8 cellular contexts compared by ENCODE assay signal in the genomic region with DNA sequence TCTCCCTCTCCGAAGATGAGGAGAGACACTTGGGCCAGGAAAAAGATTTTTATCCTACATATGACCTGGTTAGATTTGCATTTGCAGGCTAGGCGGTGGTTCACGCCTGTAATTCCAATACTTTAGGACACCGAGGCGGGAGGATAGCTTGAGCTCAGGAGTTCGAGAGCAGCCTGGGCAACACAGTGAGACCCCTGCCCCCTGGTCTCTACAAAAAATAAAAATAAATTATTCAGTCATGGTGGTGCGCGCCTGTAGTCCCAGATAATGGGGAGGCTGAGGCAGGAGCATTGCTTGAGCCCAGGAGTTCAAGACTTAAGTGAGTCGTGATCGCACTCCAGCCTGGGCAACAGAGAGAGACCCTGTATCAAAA. TPM values are rescaled to one million over a fixed set of nuclear protein-coding genes. Genes with fewer than 3 reads are reported as not detected.
DNase-seq lines count a peak whose midpoint lies in the region; ATAC-seq and TF ChIP-seq lines count a peak whose summit lies in the region.

No MANE protein-coding gene starts in this region.

- ATAC-seq in HCT116 (no peak), activated B cell treated with CpG ODN at 0.5 μM for 24 hours (ENCODE audit: low read depth) (no peak), HG02798 (IDR thresholded peaks at IDR 0.05; ENCODE audit: poor library complexity, unreplicated experiment) (no peak)

- TF ChIP-seq POLR2A in HCT116 (IDR thresholded peaks at IDR 0.05; ENCODE audit: borderline replicate concordance, extremely low read depth, insufficient read depth, insufficient read length), result no peak

- H3K27ac ChIP-seq in HCT116 (ENCODE audit: low read depth, low read length), result no peak overlapping the region
- H3K27ac ChIP-seq in hepatocyte, result no peak overlapping the region
- H3K27ac ChIP-seq in skin epidermis, result peak overlapping the region in 14 of 21 experiments; percentile 43 to 93 (median 83)

- H3K27me3 ChIP-seq in HCT116 (ENCODE audit: insufficient read depth, low read length) (no peaks in the 10 kb centered on the region), hepatocyte (no peaks in the 10 kb centered on the region)

- no peak for TF ChIP-seq RAD21 in HCT116 (IDR thresholded peaks at IDR 0.05; ENCODE audit: low read depth)

- intact Hi-C loops in HCT116 (cut with micrococcal nuclease) (no loop called here), activated B cell treated with CpG ODN at 0.5 μM for 24 hours (cut with micrococcal nuclease) (no loop called here)

- peak overlapping the region; percentile 89 for H3K9ac ChIP-seq in HCT116 (ENCODE audit: low read length)

- TF ChIP-seq CTCF in HCT116 (IDR thresholded peaks at IDR 0.05 in 2 of 3, conservative IDR thresholded peaks at IDR 0.05 in 1 of 3; ENCODE audit: borderline replicate concordance in 1 of 3, insufficient read depth in 1 of 3, low read depth in 2 of 3, low read length in 2 of 3) (no peak), activated B cell treated with CpG ODN at 0.5 μM for 24 hours (IDR thresholded peaks at IDR 0.05) (no peak), hepatocyte (IDR thresholded peaks at IDR 0.05; ENCODE audit: poor library complexity) (no peak)

- RAD21 ChIA-PET in HCT116 (lab: Charles Lee; ENCODE audit: low non-redundant PET in 1 of 2, low total read pairs in 2 of 2, uncharacterized antibody in 2 of 2, unreplicated experiment in 2 of 2), result interaction anchor here in 1 of 2 experiments (0.6 kb wide), 1 partner anchor 239 kb away, joined by 4 read pairs; no protein-coding TSS in a partner anchor

- DNase-seq in HCT116 (ENCODE audit: low read depth, low spot score) (no peak), activated B cell treated with CpG ODN at 0.5 μM for 24 hours (no peak), hepatocyte (ENCODE audit: low spot score) (no peak), hippocampal formation (lab: John Stamatoyannopoulos, UW) (no peak), glomerular visceral epithelial cell (ENCODE audit: extremely low spot score) (no peak)
- no peak for DNase-seq in activated CD4-positive, CD25-positive, alpha-beta regulatory T cell (lab: John Stamatoyannopoulos, UW)

- H3K79me2 ChIP-seq in HCT116 (ENCODE audit: insufficient read depth, low read length) (peaks cover 11% of the 10 kb centered on the region), hepatocyte (peaks cover 14% of the 10 kb centered on the region)

- H3K4me1 ChIP-seq in HCT116 (ENCODE audit: control insufficient read depth in 1 of 2, insufficient read depth in 2 of 2, low read length in 2 of 2) (peaks cover 3 to 13% of the 10 kb centered on the region in 2 experiments; a peak in 3 of 4 replicates), hepatocyte (ENCODE audit: insufficient read depth) (peaks cover 8% of the 10 kb centered on the region)

- H3K4me1 Mint-ChIP-seq in activated B cell treated with CpG ODN at 0.5 μM for 24 hours, result peaks cover 14% of the 10 kb centered on the region

- no peaks in the 10 kb centered on the region for H3K9me2 ChIP-seq in HCT116 (ENCODE audit: insufficient read depth)
- H3K9me2 ChIP-seq in hepatocyte (replicated peaks; ENCODE audit: insufficient read depth), result no peaks in the 10 kb centered on the region

- no peaks in the 10 kb centered on the region for H4K20me1 ChIP-seq in HCT116 (ENCODE audit: insufficient read depth)
- no peaks in the 10 kb centered on the region for H4K20me1 ChIP-seq in hepatocyte (ENCODE audit: insufficient read depth, poor library complexity, severe bottlenecking)

- POLR2A ChIA-PET in HCT116 (lab: Charles Lee) (interaction anchor here (0.7 to 1.6 kb wide), 4 partner anchors 10 to 28 kb away, joined by 3 to 7 read pairs (median 4); a partner anchor contains a TSS), activated B cell treated with CpG ODN at 0.5 μM for 24 hours (lab: Charles Lee) (interaction anchor here (0.5 to 1.7 kb wide), 7 partner anchors 11 to 175 kb away, joined by 3 to 21 read pairs (median 4); a partner anchor contains a TSS)

- no peaks in the 10 kb centered on the region for H3K9me3 Mint-ChIP-seq in activated B cell treated with CpG ODN at 0.5 μM for 24 hours

- H3K4me3 ChIP-seq in HCT116 (replicated peaks in 1 of 2; ENCODE audit: low read depth in 1 of 2, low read length in 2 of 2), result peak overlapping the region; percentile 90 to 93
- peak overlapping the region; percentile 17 for H3K4me3 ChIP-seq in hepatocyte
- H3K4me3 ChIP-seq in skin epidermis, result peak overlapping the region; percentile 59 to 86 (median 80)

- CTCF ChIA-PET in HCT116 (lab: Charles Lee), result interaction anchor here (1.8 to 4.0 kb wide), 2 partner anchors 18 to 313 kb away, joined by 4 to 31 read pairs; no protein-coding TSS in a partner anchor
- CTCF ChIA-PET in activated B cell treated with CpG ODN at 0.5 μM for 24 hours (lab: Charles Lee), result interaction anchor here (1.6 to 3.5 kb wide), 3 partner anchors 9 to 161 kb away, joined by 5 to 20 read pairs (median 5); no protein-coding TSS in a partner anchor

- peak overlapping the region; percentile 56 for H3K27ac Mint-ChIP-seq in activated B cell treated with CpG ODN at 0.5 μM for 24 hours

- H3K27me3 Mint-ChIP-seq in activated B cell treated with CpG ODN at 0.5 μM for 24 hours, result no peaks in the 10 kb centered on the region

- 80% methylated on average over 10 of the region's 10 CpGs for WGBS in hepatocyte (ENCODE audit: low lambda C conversion rate, missing lambda C conversion rate)

- peak overlapping the region; percentile 87 for H2AFZ ChIP-seq in HCT116 (ENCODE audit: low read depth, low read length, poor library complexity, severe bottlenecking)
- H2AFZ ChIP-seq in hepatocyte, result peak overlapping the region; percentile 75

- H3K36me3 Mint-ChIP-seq in activated B cell treated with CpG ODN at 0.5 μM for 24 hours (ENCODE audit: low read depth), result peaks cover 20% of the 10 kb centered on the region

- peak overlapping the region; percentile 99 for H3K4me2 ChIP-seq in HCT116 (ENCODE audit: low read length)
- H3K4me2 ChIP-seq in hepatocyte, result peak overlapping the region; percentile 92

- H3K9me3 ChIP-seq in HCT116 (ENCODE audit: control insufficient read depth in 1 of 2, insufficient read depth in 1 of 2, low read depth in 1 of 2, low read length in 2 of 2), result no peaks in the 10 kb centered on the region
- no peaks in the 10 kb centered on the region for H3K9me3 ChIP-seq in hepatocyte (ENCODE audit: low read depth)

- H3K4me3 Mint-ChIP-seq in activated B cell treated with CpG ODN at 0.5 μM for 24 hours, result peak overlapping the region; percentile 86

- H3K36me3 ChIP-seq in HCT116 (ENCODE audit: control insufficient read depth in 1 of 2, insufficient read depth in 2 of 2, low read length in 2 of 2) (peaks cover 16 to 24% of the 10 kb centered on the region in 2 experiments; a peak in 3 of 4 replicates), hepatocyte (replicated peaks; ENCODE audit: insufficient read depth, low read depth) (no peaks in the 10 kb centered on the region)

- BruUV-seq in HCT116 (replicated peaks; lab: Mats Ljungman, UMichigan), result no TSS peak

TF ChIP-seq in HCT116, 20 proteins besides CTCF, POLR2A, EP300 and RAD21 (continues in another document):
- TF ChIP-seq CBX3 (IDR thresholded peaks at IDR 0.05; ENCODE audit: low read depth), result no peak
- TF ChIP-seq YY1 (IDR thresholded peaks at IDR 0.05; ENCODE audit: extremely low read depth, insufficient replicate concordance, low read depth, low read length), result no peak
- TF ChIP-seq, protein P1, sequence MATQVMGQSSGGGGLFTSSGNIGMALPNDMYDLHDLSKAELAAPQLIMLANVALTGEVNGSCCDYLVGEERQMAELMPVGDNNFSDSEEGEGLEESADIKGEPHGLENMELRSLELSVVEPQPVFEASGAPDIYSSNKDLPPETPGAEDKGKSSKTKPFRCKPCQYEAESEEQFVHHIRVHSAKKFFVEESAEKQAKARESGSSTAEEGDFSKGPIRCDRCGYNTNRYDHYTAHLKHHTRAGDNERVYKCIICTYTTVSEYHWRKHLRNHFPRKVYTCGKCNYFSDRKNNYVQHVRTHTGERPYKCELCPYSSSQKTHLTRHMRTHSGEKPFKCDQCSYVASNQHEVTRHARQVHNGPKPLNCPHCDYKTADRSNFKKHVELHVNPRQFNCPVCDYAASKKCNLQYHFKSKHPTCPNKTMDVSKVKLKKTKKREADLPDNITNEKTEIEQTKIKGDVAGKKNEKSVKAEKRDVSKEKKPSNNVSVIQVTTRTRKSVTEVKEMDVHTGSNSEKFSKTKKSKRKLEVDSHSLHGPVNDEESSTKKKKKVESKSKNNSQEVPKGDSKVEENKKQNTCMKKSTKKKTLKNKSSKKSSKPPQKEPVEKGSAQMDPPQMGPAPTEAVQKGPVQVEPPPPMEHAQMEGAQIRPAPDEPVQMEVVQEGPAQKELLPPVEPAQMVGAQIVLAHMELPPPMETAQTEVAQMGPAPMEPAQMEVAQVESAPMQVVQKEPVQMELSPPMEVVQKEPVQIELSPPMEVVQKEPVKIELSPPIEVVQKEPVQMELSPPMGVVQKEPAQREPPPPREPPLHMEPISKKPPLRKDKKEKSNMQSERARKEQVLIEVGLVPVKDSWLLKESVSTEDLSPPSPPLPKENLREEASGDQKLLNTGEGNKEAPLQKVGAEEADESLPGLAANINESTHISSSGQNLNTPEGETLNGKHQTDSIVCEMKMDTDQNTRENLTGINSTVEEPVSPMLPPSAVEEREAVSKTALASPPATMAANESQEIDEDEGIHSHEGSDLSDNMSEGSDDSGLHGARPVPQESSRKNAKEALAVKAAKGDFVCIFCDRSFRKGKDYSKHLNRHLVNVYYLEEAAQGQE (IDR thresholded peaks at IDR 0.05; ENCODE audit: low read depth), result no peak
- TF ChIP-seq TCF7L2 (IDR thresholded peaks at IDR 0.05; ENCODE audit: borderline replicate concordance, extremely low read depth, insufficient read depth, insufficient read length), result no peak

RNA-seq across cellular contexts. Expression of a gene that starts 7.9 kb away (rescaled TPM):
- total RNA-seq in HCT116 (2021; ENCODE audit: unreplicated experiment) (25.4 TPM), activated B cell treated with CpG ODN at 0.5 μM for 24 hours (24.2 and 24.9 TPM in 2 replicates), hepatocyte (35.4 and 40.0 TPM in 2 replicates)
- 21.6 and 22.6 TPM in 2 replicates for polyA plus RNA-seq in HCT116 (2012)
- 36.7 and 36.9 TPM in 2 replicates for polyA plus RNA-seq in hepatocyte

RNA-seq across cellular contexts. Expression of a gene that starts 12.5 kb away (rescaled TPM):
- total RNA-seq in HCT116 (2021; ENCODE audit: unreplicated experiment), result 145 TPM
- 163 and 200 TPM in 2 replicates for polyA plus RNA-seq in HCT116 (2012)
- total RNA-seq in activated B cell treated with CpG ODN at 0.5 μM for 24 hours, result 99.0 and 99.7 TPM in 2 replicates
- 100 and 102 TPM in 2 replicates for total RNA-seq in hepatocyte
- polyA plus RNA-seq in hepatocyte, result 197 and 216 TPM in 2 replicates

RNA-seq across cellular contexts. Expression of a gene that starts 13.3 kb away (rescaled TPM):
- 40.5 TPM for total RNA-seq in HCT116 (2021; ENCODE audit: unreplicated experiment)
- 41.6 and 46.0 TPM in 2 replicates for polyA plus RNA-seq in HCT116 (2012)
- 50.7 and 54.2 TPM in 2 replicates for total RNA-seq in activated B cell treated with CpG ODN at 0.5 μM for 24 hours
- total RNA-seq in hepatocyte, result 28.5 and 38.1 TPM in 2 replicates
- 84.0 and 115 TPM in 2 replicates for polyA plus RNA-seq in hepatocyte

RNA-seq across cellular contexts. Expression of a gene that starts 27.5 kb away (rescaled TPM):
- total RNA-seq in HCT116 (2021; ENCODE audit: unreplicated experiment) (1.2 TPM), activated B cell treated with CpG ODN at 0.5 μM for 24 hours (1.2 and 1.9 TPM in 2 replicates), hepatocyte (3.1 TPM in 2 replicates)
- 0.91 and 1.1 TPM in 2 replicates for polyA plus RNA-seq in HCT116 (2012)
- polyA plus RNA-seq in hepatocyte, result 2.0 and 5.8 TPM in 2 replicates

RNA-seq across cellular contexts. Expression of a gene that starts 27.9 kb away (rescaled TPM):
- total RNA-seq in HCT116 (2021; ENCODE audit: unreplicated experiment) (16.9 TPM), activated B cell treated with CpG ODN at 0.5 μM for 24 hours (25.2 and 30.6 TPM in 2 replicates), hepatocyte (8.6 and 8.8 TPM in 2 replicates)
- 13.3 and 14.5 TPM in 2 replicates for polyA plus RNA-seq in HCT116 (2012)
- 12.4 and 12.6 TPM in 2 replicates for polyA plus RNA-seq in hepatocyte

Comparison
In these comparisons a context has a peak if more than half of its experiments do, and no peak if none do; other contexts are left out.
1. H3K27ac ChIP-seq: peak in skin epidermis (14 of 21); none in HCT116 (single experiment) and hepatocyte (single experiment).
2. H3K4me3 ChIP-seq: peak in every context shown above with its lines; median percentile 92 in HCT116; 80 in skin epidermis; 17 in hepatocyte.